12 cellular contexts compared by ENCODE assay signal in genomic region chr2:70019096-70019495, GRCh38.
"Had no signal": no experiment of that assay in that cellular context is flagged by ENCODE, and none has a peak within 500 bp of the region (broad histone marks: within the 10 kb centered on the region; RNA-seq: fewer than 3 reads in every experiment).

No MANE protein-coding gene starts in this region.

- H3K27me3 Mint-ChIP-seq: activated B cell treated with CpG ODN at 0.5 μM for 24 hours; activated CD8-positive, alpha-beta T cell treated with anti-CD3 and anti-CD28 coated beads for 36 hours; activated naive CD8-positive, alpha-beta T cell; activated T-cell treated with anti-CD3 and anti-CD28 coated beads, Interleukin-2, amount 50 U/mL, for 24 hours had no signal

- H3K4me3 ChIP-seq: sigmoid colon, thyroid gland had no signal

- H3K4me1 ChIP-seq: sigmoid colon, thyroid gland had no signal

- H3K9me3 ChIP-seq: sigmoid colon, thyroid gland had no signal

- H3K27ac Mint-ChIP-seq: activated B cell treated with CpG ODN at 0.5 μM for 24 hours; activated CD8-positive, alpha-beta T cell treated with anti-CD3 and anti-CD28 coated beads for 36 hours; activated naive CD8-positive, alpha-beta T cell; activated T-cell treated with anti-CD3 and anti-CD28 coated beads, Interleukin-2, amount 50 U/mL, for 24 hours; nephron had no signal

- H3K9me3 Mint-ChIP-seq: activated CD8-positive, alpha-beta T cell treated with anti-CD3 and anti-CD28 coated beads for 36 hours had no signal

- H3K27me3 ChIP-seq: sigmoid colon, thyroid gland had no signal

- H3K27ac ChIP-seq: sigmoid colon, thyroid gland had no signal

- H3K4me3 Mint-ChIP-seq: activated B cell treated with CpG ODN at 0.5 μM for 24 hours; activated CD8-positive, alpha-beta T cell treated with anti-CD3 and anti-CD28 coated beads for 36 hours; activated naive CD8-positive, alpha-beta T cell; activated T-cell treated with anti-CD3 and anti-CD28 coated beads, Interleukin-2, amount 50 U/mL, for 24 hours; nephron had no signal

- DNase-seq: activated B cell treated with CpG ODN at 0.5 μM for 24 hours; activated CD4-positive, alpha-beta T cell treated with anti-CD3 and anti-CD28 coated beads for 4 hours; activated CD8-positive, alpha-beta T cell treated with anti-CD3 and anti-CD28 coated beads for 36 hours; activated effector memory CD4-positive, alpha-beta T cell treated with anti-CD3 and anti-CD28 coated beads, Interleukin-2, amount 50 U/mL, for 16 hours; activated T-cell treated with anti-CD3 and anti-CD28 coated beads, Interleukin-2, amount 50 U/mL, for 24 hours; foreskin fibroblast; nucleus accumbens; sigmoid colon; stimulated activated naive CD4-positive, alpha-beta T cell treated with Interleukin-2 at 50 U/mL for 16 hours; thyroid gland had no signal

- H3K4me1 Mint-ChIP-seq: activated B cell treated with CpG ODN at 0.5 μM for 24 hours, nephron had no signal

- H3K36me3 ChIP-seq: thyroid gland had no signal

- ATAC-seq: activated CD8-positive, alpha-beta T cell treated with anti-CD3 and anti-CD28 coated beads for 36 hours had no signal
